8 cellular contexts compared by ENCODE assay signal in genomic region chr5:159208508-159209437, GRCh38. TPM values are rescaled to one million over a fixed set of nuclear protein-coding genes. Genes with fewer than 3 reads are reported as not detected.
DNase-seq lines count a peak whose midpoint lies in the region; ATAC-seq and TF ChIP-seq lines count a peak whose summit lies in the region.

No MANE protein-coding gene starts in this region.

- H3K27ac Mint-ChIP-seq in CD4-positive, CD25-positive, alpha-beta regulatory T cell = peak overlapping the region; percentile 96 to 99 (median 97)
- H3K27ac Mint-ChIP-seq in stimulated activated naive B cell treated with anti-CD40 and anti-IgM and Interleukin-4, amounts not matched to agents 10 μg/mL and 1 μg/mL and 100 μg/mL, for 72 hours = peak overlapping the region; percentile 98

- peak in 2 of 3 donors; percentile 16 to 20 for DNase-seq in CD4-positive, CD25-positive, alpha-beta regulatory T cell
- DNase-seq in lower lobe of right lung (peak; percentile 65), AML-193 (lab: John Stamatoyannopoulos, UW) (no peak)
- DNase-seq in stimulated activated naive B cell treated with anti-CD40 and anti-IgM and Interleukin-4, amounts not matched to agents 10 μg/mL and 1 μg/mL and 100 μg/mL, for 72 hours = peak; percentile 4

- H3K4me3 Mint-ChIP-seq in CD4-positive, CD25-positive, alpha-beta regulatory T cell = peak overlapping the region; percentile 93 to 99 (median 96)
- H3K4me3 Mint-ChIP-seq in stimulated activated naive B cell treated with anti-CD40 and anti-IgM and Interleukin-4, amounts not matched to agents 10 μg/mL and 1 μg/mL and 100 μg/mL, for 72 hours = peak overlapping the region; percentile 83 to 98

- peaks cover 32 to 54% (median 42%) of the 10 kb centered on the region in 4 donors for H3K4me1 Mint-ChIP-seq in CD4-positive, CD25-positive, alpha-beta regulatory T cell
- peaks cover 29 to 57% of the 10 kb centered on the region in 2 donors for H3K4me1 Mint-ChIP-seq in stimulated activated naive B cell treated with anti-CD40 and anti-IgM and Interleukin-4, amounts not matched to agents 10 μg/mL and 1 μg/mL and 100 μg/mL, for 72 hours

- peak overlapping the region; percentile 96 for H3K4me3 ChIP-seq in CD4-positive, CD25-positive, alpha-beta regulatory T cell (ENCODE audit: low read depth, low read length)
- H3K4me3 ChIP-seq in ectodermal cell (ENCODE audit: insufficient read depth, low read depth, low read length) (peak overlapping the region; percentile 69), lower lobe of right lung (peak overlapping the region; percentile 84)

- ATAC-seq in CD4-positive, CD25-positive, alpha-beta regulatory T cell (ENCODE audit: low read depth in 2 of 2) = peak; percentile 5
- ATAC-seq in GM19351 (IDR thresholded peaks at IDR 0.05; ENCODE audit: unreplicated experiment) (peak; percentile 8), HG03457 (IDR thresholded peaks at IDR 0.05; ENCODE audit: unreplicated experiment) (peak; percentile 8), lower lobe of right lung (peak; percentile 17 to 23)
- peak; percentile 21 to 24 for ATAC-seq in stimulated activated naive B cell treated with anti-CD40 and anti-IgM and Interleukin-4, amounts not matched to agents 10 μg/mL and 1 μg/mL and 100 μg/mL, for 72 hours (replicated peaks)

- no peaks in the 10 kb centered on the region for H3K9me3 Mint-ChIP-seq in CD4-positive, CD25-positive, alpha-beta regulatory T cell
- H3K9me3 Mint-ChIP-seq in stimulated activated naive B cell treated with anti-CD40 and anti-IgM and Interleukin-4, amounts not matched to agents 10 μg/mL and 1 μg/mL and 100 μg/mL, for 72 hours = no peaks in the 10 kb centered on the region

- H3K27me3 ChIP-seq in CD4-positive, CD25-positive, alpha-beta regulatory T cell (ENCODE audit: control insufficient read depth, insufficient read depth, low read length) = no peaks in the 10 kb centered on the region
- H3K27me3 ChIP-seq in ectodermal cell (ENCODE audit: control insufficient read depth, insufficient read depth, low read length, poor library complexity, severe bottlenecking) (no peaks in the 10 kb centered on the region), lower lobe of right lung (ENCODE audit: low read depth) (no peaks in the 10 kb centered on the region)

- intact Hi-C loops in lower lobe of right lung (cut with DNase I) = no loop called here

- peaks cover 47% of the 10 kb centered on the region for H3K4me1 ChIP-seq in CD4-positive, CD25-positive, alpha-beta regulatory T cell (ENCODE audit: control insufficient read depth, insufficient read depth, low read length, poor library complexity, severe bottlenecking)
- peaks cover 21% of the 10 kb centered on the region for H3K4me1 ChIP-seq in ectodermal cell (ENCODE audit: control insufficient read depth, insufficient read depth, low read length)
- H3K4me1 ChIP-seq in lower lobe of right lung = peaks cover 53% of the 10 kb centered on the region

- TF ChIP-seq CTCF in VCaP (conservative IDR thresholded peaks at IDR 0.05) = no peak
- no peak for TF ChIP-seq CTCF in lower lobe of right lung (IDR thresholded peaks at IDR 0.05)

- WGBS in ectodermal cell, 2 experiments = 0 to 1% methylated on average over 65 of the region's 65 CpGs

- H3K36me3 Mint-ChIP-seq in CD4-positive, CD25-positive, alpha-beta regulatory T cell = no peaks in the 10 kb centered on the region
- H3K36me3 Mint-ChIP-seq in stimulated activated naive B cell treated with anti-CD40 and anti-IgM and Interleukin-4, amounts not matched to agents 10 μg/mL and 1 μg/mL and 100 μg/mL, for 72 hours = peaks cover 8 to 15% of the 10 kb centered on the region in 2 donors

- H3K9me3 ChIP-seq in CD4-positive, CD25-positive, alpha-beta regulatory T cell (ENCODE audit: control insufficient read depth in 2 of 2, low read length in 2 of 2) = no peaks in the 10 kb centered on the region
- H3K9me3 ChIP-seq in ectodermal cell (ENCODE audit: control insufficient read depth, low read length) (no peaks in the 10 kb centered on the region), lower lobe of right lung (no peaks in the 10 kb centered on the region)

- peak overlapping the region; percentile 84 for H3K27ac ChIP-seq in CD4-positive, CD25-positive, alpha-beta regulatory T cell (ENCODE audit: insufficient read depth, low read length, poor library complexity, severe bottlenecking)
- peak overlapping the region; percentile 85 for H3K27ac ChIP-seq in VCaP
- H3K27ac ChIP-seq in ectodermal cell (ENCODE audit: insufficient read depth, low read depth, low read length, poor library complexity, severe bottlenecking) = peak overlapping the region; percentile 81
- peak overlapping the region; percentile 93 for H3K27ac ChIP-seq in lower lobe of right lung

- peaks cover 8% of the 10 kb centered on the region for H3K27me3 Mint-ChIP-seq in CD4-positive, CD25-positive, alpha-beta regulatory T cell
- no peaks in the 10 kb centered on the region for H3K27me3 Mint-ChIP-seq in stimulated activated naive B cell treated with anti-CD40 and anti-IgM and Interleukin-4, amounts not matched to agents 10 μg/mL and 1 μg/mL and 100 μg/mL, for 72 hours

- H3K36me3 ChIP-seq in CD4-positive, CD25-positive, alpha-beta regulatory T cell (ENCODE audit: control insufficient read depth, insufficient read depth, low read length) = no peaks in the 10 kb centered on the region
- H3K36me3 ChIP-seq in ectodermal cell (ENCODE audit: control insufficient read depth, insufficient read depth, low read length) = no peaks in the 10 kb centered on the region
- H3K36me3 ChIP-seq in lower lobe of right lung = no peaks in the 10 kb centered on the region

RNA-seq across cellular contexts. Expression of gene RNF145, which starts 0.6 kb away (rescaled TPM):
- 67.9 TPM for total RNA-seq in CD4-positive, CD25-positive, alpha-beta regulatory T cell
- 10 to 100 TPM in 3 of 4 donors, 1 to 10 TPM in 1; 8.8 to 12.6 (median 11.2) TPM for polyA plus RNA-seq in CD4-positive, CD25-positive, alpha-beta regulatory T cell
- polyA plus RNA-seq in ectodermal cell (2013, experiment 1 of 4) = 83.3 TPM
- polyA plus RNA-seq in ectodermal cell (2013, experiment 2 of 4) = 87.8 TPM
- polyA plus RNA-seq in ectodermal cell (2013, experiment 3 of 4) = 69.3 TPM
- polyA plus RNA-seq in ectodermal cell (2013, experiment 4 of 4) = 81.3 TPM
- total RNA-seq in lower lobe of right lung = 221 TPM

RNA-seq across cellular contexts. Expression of gene UBLCP1, which starts 54.3 kb away (rescaled TPM):
- total RNA-seq in CD4-positive, CD25-positive, alpha-beta regulatory T cell = 20.5 TPM
- 10 to 100 TPM; 52.8 to 66.1 (median 60.2) TPM for polyA plus RNA-seq in CD4-positive, CD25-positive, alpha-beta regulatory T cell
- 47.4 TPM for polyA plus RNA-seq in ectodermal cell (2013, experiment 1 of 4)
- 59.1 TPM for polyA plus RNA-seq in ectodermal cell (2013, experiment 2 of 4)
- polyA plus RNA-seq in ectodermal cell (2013, experiment 3 of 4) = 48.4 TPM
- 50.9 TPM for polyA plus RNA-seq in ectodermal cell (2013, experiment 4 of 4)
- total RNA-seq in lower lobe of right lung = 28.9 TPM

Comparison
In these comparisons a context has a peak if more than half of its experiments do, and no peak if none do; other contexts are left out.
1. DNase-seq: peak in CD4-positive, CD25-positive, alpha-beta regulatory T cell (2 of 3), lower lobe of right lung (single experiment) and stimulated activated naive B cell treated with anti-CD40 and anti-IgM and Interleukin-4, amounts not matched to agents 10 μg/mL and 1 μg/mL and 100 μg/mL, for 72 hours (single experiment); none in AML-193 (0 of 2).
2. Peak in every context shown above with its lines, with median percentiles within 50 percentile points of each other: ATAC-seq, H3K27ac ChIP-seq and H3K4me3 ChIP-seq.